Comparison of ENCODE assay signal across 18 cellular contexts in the genomic region with DNA sequence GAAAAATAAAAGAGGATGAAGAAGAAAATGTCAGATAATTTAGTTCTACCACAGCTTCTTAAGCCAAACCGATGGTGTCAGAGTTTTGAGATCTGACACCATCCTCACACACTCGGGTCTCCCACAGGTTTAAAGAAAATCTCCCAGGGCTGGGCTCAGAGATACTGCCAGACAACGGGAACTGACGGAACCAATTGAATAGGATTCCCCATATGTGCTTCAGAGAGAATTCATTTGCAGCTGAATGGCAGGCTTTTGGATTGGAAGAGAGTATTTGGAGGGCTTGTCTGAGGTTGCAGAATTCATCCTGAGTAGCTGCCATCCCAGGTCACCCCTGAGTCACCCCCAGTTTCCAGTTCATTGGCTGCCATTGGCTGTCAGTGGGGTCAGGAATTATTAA.
"Had no signal": no experiment of that assay in that cellular context is flagged by ENCODE, and none has a peak within 500 bp of the region (broad histone marks: within the 10 kb centered on the region; RNA-seq: fewer than 3 reads in every experiment).

No MANE protein-coding gene starts in this region.

- H3K79me2 ChIP-seq: parathyroid adenoma had no signal

- H3K36me3 Mint-ChIP-seq: stimulated activated effector memory CD8-positive, alpha-beta T cell treated with anti-CD3 and anti-CD28 coated beads, Interleukin-12 subunit alpha, Interleukin-12 subunit beta, amount 100 ng/mL, for 72 hours had no signal

- H3K9ac ChIP-seq: parathyroid adenoma had no signal

- H3K27me3 ChIP-seq: ascending aorta, gastrocnemius medialis, stomach, vagina had no signal

- H3K9me3 ChIP-seq: ascending aorta, gastrocnemius medialis, stomach, vagina had no signal

- H2AFZ ChIP-seq: parathyroid adenoma had no signal

- H3K4me3 ChIP-seq: ascending aorta, gastrocnemius medialis, smooth muscle cell, stomach, vagina had no signal

- H3K4me1 ChIP-seq: parathyroid adenoma, stomach had no signal

- H3K4me3 Mint-ChIP-seq: activated T-cell treated with anti-CD3 and anti-CD28 coated beads, Interleukin-2, amount 50 U/mL, for 4 hours; stimulated activated effector memory CD8-positive, alpha-beta T cell treated with anti-CD3 and anti-CD28 coated beads, Interleukin-12 subunit alpha, Interleukin-12 subunit beta, amount 100 ng/mL, for 72 hours had no signal

- H3K4me2 ChIP-seq: smooth muscle cell had no signal

- DNase-seq: activated CD4-positive, alpha-beta T cell treated with anti-CD3 and anti-CD28 coated beads, Interleukin-2, amount 50 U/mL, for 1 hour; activated CD4-positive, CD25-positive, alpha-beta regulatory T cell treated with anti-CD3 and anti-CD28 coated beads, Interleukin-2, amount 50 U/mL, for 72 hours; activated CD8-positive, alpha-beta memory T cell treated with anti-CD3 and anti-CD28 coated beads, Interleukin-2, amount 50 U/mL, for 4 hours; activated naive CD4-positive, alpha-beta T cell treated with anti-CD3 and anti-CD28 coated beads, Interleukin-2, amount 50 U/mL, for 16 hours; activated T-cell treated with anti-CD3 and anti-CD28 coated beads, Interleukin-2, amount 50 U/mL, for 4 hours; cerebellar nuclear complex; cortex of kidney; gastrocnemius medialis; islet precursor cell; mammary epithelial cell; stimulated activated CD4-positive, alpha-beta T cell treated with anti-CD3 and anti-CD28 coated beads, Interleukin-4, amount 100 ng/mL, for 24 hours; stomach; trophoblast cell had no signal

- H3K27ac ChIP-seq: ascending aorta, parathyroid adenoma, stomach, vagina had no signal

- H3K9me3 Mint-ChIP-seq: activated T-cell treated with anti-CD3 and anti-CD28 coated beads, Interleukin-2, amount 50 U/mL, for 4 hours; stimulated activated effector memory CD8-positive, alpha-beta T cell treated with anti-CD3 and anti-CD28 coated beads, Interleukin-12 subunit alpha, Interleukin-12 subunit beta, amount 100 ng/mL, for 72 hours had no signal

- H3K36me3 ChIP-seq: ascending aorta, gastrocnemius medialis, stomach, vagina had no signal

- H3K4me1 Mint-ChIP-seq: stimulated activated effector memory CD8-positive, alpha-beta T cell treated with anti-CD3 and anti-CD28 coated beads, Interleukin-12 subunit alpha, Interleukin-12 subunit beta, amount 100 ng/mL, for 72 hours had no signal

- H3K27ac Mint-ChIP-seq: stimulated activated effector memory CD8-positive, alpha-beta T cell treated with anti-CD3 and anti-CD28 coated beads, Interleukin-12 subunit alpha, Interleukin-12 subunit beta, amount 100 ng/mL, for 72 hours had no signal
